In the genomic region with DNA sequence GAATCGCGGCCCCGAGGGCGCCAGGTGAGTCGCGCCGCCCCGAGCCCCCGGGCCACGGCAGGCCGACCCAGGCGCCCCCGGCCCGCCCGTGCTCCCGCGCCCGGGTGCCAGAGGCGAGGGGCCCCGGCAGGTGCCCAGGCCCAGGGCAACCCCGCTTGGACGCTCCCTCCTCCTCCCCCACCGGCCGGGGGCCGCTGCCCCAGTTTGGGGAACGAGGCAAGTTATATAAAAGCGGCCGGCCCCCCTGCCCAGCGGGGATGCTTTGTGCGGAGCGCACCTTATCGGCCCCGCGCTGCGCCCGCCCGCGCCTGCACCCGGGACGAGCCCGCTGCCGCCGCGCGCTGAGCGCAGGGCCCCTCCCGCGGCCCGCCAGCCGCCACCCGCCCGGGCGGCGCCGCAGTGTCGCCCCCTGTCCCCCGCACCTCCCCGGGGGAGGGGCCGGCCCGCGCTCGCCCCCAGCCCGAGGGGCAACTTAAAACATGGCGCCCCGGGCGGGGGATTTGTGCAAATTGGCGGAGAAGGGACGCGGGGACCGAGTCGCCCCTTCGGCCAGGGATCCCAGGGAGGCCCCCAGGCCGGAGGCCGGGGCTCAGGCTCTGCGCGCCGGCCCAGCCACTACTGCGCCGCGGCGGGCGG, we compare ENCODE assay signal across 2 cellular contexts.
TF ChIP-seq lines count a peak whose summit lies in the region.

No MANE protein-coding gene starts in this region.

TF ChIP-seq in SK-N-SH, 30 proteins besides CTCF, POLR2A, EP300 and RAD21 (continued from another document):
- no peak for TF ChIP-seq FOXJ3 (CRISPR knock-in tag; IDR thresholded peaks at IDR 0.05)
- no peak for TF ChIP-seq MXI1 (IDR thresholded peaks at IDR 0.05; ENCODE audit: low read depth, low read length)
- no peak for TF ChIP-seq USF2 (IDR thresholded peaks at IDR 0.05; ENCODE audit: borderline replicate concordance, low read depth, low read length)
- TF ChIP-seq RFX5 (IDR thresholded peaks at IDR 0.05; ENCODE audit: low read length) = no peak
- no peak for TF ChIP-seq JUND (IDR thresholded peaks at IDR 0.05)
- TF ChIP-seq CHD2 (IDR thresholded peaks at IDR 0.05; ENCODE audit: low read length, partially characterized antibody) = no peak
- TF ChIP-seq, protein P1, sequence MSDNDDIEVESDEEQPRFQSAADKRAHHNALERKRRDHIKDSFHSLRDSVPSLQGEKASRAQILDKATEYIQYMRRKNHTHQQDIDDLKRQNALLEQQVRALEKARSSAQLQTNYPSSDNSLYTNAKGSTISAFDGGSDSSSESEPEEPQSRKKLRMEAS (IDR thresholded peaks at IDR 0.05; ENCODE audit: low read depth) = no peak
- TF ChIP-seq NFIC (IDR thresholded peaks at IDR 0.05; ENCODE audit: borderline replicate concordance) = no peak
- no peak for TF ChIP-seq SIN3A (IDR thresholded peaks at IDR 0.05; ENCODE audit: borderline replicate concordance, low read depth, low read length)
- TF ChIP-seq GATA2 (CRISPR knock-in tag; IDR thresholded peaks at IDR 0.05) = no peak
- TF ChIP-seq MEF2A (IDR thresholded peaks at IDR 0.05; ENCODE audit: borderline replicate concordance, low read depth) = no peak
- TF ChIP-seq, protein P2, sequence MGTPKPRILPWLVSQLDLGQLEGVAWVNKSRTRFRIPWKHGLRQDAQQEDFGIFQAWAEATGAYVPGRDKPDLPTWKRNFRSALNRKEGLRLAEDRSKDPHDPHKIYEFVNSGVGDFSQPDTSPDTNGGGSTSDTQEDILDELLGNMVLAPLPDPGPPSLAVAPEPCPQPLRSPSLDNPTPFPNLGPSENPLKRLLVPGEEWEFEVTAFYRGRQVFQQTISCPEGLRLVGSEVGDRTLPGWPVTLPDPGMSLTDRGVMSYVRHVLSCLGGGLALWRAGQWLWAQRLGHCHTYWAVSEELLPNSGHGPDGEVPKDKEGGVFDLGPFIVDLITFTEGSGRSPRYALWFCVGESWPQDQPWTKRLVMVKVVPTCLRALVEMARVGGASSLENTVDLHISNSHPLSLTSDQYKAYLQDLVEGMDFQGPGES (IDR thresholded peaks at IDR 0.05; ENCODE audit: low read depth, low read length) = no peak

TF ChIP-seq in SK-N-SH treated with all-trans-retinoic acid at 6 μM for 48 hours, 23 proteins besides CTCF, POLR2A, EP300 and RAD21 (continued from another document):
- TF ChIP-seq CSDC2 (CRISPR knock-in tag; IDR thresholded peaks at IDR 0.05) = no peak
- TF ChIP-seq ZNF70 (CRISPR knock-in tag; IDR thresholded peaks at IDR 0.05) = no peak
- no peak for TF ChIP-seq ZNF8 (CRISPR knock-in tag; IDR thresholded peaks at IDR 0.05)
- no peak for TF ChIP-seq PATZ1 (CRISPR knock-in tag; IDR thresholded peaks at IDR 0.05; ENCODE audit: borderline replicate concordance)
- TF ChIP-seq SNAI2 (CRISPR knock-in tag; IDR thresholded peaks at IDR 0.05) = no peak
TF ChIP-seq in SK-N-SH treated with all-trans-retinoic acid at 6 μM for 48 hours: peak in this region for 0.
